In the genomic region with DNA sequence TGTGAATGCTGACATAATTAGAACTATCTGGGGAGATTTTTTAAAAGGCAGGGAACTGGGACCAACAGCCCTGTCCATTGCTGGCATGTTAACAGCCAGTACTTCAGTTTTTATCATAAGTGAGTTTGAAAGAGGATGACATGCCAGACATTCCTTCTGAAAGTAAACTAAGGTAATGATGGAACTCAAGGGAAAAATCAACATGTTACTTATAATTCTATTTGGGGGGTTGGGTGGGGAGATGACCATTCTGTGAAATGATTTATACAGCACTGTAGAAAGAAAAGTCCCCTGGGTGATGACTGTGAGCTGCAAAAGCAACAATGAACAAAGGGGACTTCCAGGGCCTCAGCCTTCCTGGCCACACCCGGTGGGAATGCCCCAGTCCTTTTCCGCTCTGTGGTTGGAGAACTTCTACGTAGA, we compare ENCODE assay signal across 1 cellular context.
TF ChIP-seq lines count a peak whose summit lies in the region.

No MANE protein-coding gene starts in this region.

TF ChIP-seq in A549, 52 proteins besides CTCF, POLR2A, EP300 and RAD21 (continued from another document):
- TF ChIP-seq, protein P1, sequence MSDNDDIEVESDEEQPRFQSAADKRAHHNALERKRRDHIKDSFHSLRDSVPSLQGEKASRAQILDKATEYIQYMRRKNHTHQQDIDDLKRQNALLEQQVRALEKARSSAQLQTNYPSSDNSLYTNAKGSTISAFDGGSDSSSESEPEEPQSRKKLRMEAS (IDR thresholded peaks at IDR 0.05) = peak; percentile 59; the same call in 1 of the 2 replicates
- no peak for TF ChIP-seq TFCP2L1 (CRISPR knock-in tag; IDR thresholded peaks at IDR 0.05)
- no peak for TF ChIP-seq HOXB13 (CRISPR knock-in tag; IDR thresholded peaks at IDR 0.05; ENCODE audit: low read depth)
- TF ChIP-seq, protein P2, sequence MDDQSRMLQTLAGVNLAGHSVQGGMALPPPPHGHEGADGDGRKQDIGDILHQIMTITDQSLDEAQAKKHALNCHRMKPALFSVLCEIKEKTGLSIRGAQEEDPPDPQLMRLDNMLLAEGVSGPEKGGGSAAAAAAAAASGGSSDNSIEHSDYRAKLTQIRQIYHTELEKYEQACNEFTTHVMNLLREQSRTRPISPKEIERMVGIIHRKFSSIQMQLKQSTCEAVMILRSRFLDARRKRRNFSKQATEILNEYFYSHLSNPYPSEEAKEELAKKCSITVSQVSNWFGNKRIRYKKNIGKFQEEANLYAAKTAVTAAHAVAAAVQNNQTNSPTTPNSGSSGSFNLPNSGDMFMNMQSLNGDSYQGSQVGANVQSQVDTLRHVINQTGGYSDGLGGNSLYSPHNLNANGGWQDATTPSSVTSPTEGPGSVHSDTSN (IDR thresholded peaks at IDR 0.05) = no peak
- TF ChIP-seq, protein P3, sequence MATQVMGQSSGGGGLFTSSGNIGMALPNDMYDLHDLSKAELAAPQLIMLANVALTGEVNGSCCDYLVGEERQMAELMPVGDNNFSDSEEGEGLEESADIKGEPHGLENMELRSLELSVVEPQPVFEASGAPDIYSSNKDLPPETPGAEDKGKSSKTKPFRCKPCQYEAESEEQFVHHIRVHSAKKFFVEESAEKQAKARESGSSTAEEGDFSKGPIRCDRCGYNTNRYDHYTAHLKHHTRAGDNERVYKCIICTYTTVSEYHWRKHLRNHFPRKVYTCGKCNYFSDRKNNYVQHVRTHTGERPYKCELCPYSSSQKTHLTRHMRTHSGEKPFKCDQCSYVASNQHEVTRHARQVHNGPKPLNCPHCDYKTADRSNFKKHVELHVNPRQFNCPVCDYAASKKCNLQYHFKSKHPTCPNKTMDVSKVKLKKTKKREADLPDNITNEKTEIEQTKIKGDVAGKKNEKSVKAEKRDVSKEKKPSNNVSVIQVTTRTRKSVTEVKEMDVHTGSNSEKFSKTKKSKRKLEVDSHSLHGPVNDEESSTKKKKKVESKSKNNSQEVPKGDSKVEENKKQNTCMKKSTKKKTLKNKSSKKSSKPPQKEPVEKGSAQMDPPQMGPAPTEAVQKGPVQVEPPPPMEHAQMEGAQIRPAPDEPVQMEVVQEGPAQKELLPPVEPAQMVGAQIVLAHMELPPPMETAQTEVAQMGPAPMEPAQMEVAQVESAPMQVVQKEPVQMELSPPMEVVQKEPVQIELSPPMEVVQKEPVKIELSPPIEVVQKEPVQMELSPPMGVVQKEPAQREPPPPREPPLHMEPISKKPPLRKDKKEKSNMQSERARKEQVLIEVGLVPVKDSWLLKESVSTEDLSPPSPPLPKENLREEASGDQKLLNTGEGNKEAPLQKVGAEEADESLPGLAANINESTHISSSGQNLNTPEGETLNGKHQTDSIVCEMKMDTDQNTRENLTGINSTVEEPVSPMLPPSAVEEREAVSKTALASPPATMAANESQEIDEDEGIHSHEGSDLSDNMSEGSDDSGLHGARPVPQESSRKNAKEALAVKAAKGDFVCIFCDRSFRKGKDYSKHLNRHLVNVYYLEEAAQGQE (IDR thresholded peaks at IDR 0.05) = no peak
- TF ChIP-seq CHD4 (IDR thresholded peaks at IDR 0.05; ENCODE audit: borderline replicate concordance) = no peak
- TF ChIP-seq, protein P4, sequence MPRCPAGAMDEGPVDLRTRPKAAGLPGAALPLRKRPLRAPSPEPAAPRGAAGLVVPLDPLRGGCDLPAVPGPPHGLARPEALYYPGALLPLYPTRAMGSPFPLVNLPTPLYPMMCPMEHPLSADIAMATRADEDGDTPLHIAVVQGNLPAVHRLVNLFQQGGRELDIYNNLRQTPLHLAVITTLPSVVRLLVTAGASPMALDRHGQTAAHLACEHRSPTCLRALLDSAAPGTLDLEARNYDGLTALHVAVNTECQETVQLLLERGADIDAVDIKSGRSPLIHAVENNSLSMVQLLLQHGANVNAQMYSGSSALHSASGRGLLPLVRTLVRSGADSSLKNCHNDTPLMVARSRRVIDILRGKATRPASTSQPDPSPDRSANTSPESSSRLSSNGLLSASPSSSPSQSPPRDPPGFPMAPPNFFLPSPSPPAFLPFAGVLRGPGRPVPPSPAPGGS (IDR thresholded peaks at IDR 0.05) = peak; percentile 44; the same call in 1 of the 3 replicates
- no peak for TF ChIP-seq KDM1A (IDR thresholded peaks at IDR 0.05; ENCODE audit: low read depth)
- no peak for TF ChIP-seq SREBF2 (IDR thresholded peaks at IDR 0.05)
- TF ChIP-seq KDM5A (IDR thresholded peaks at IDR 0.05) = no peak
- TF ChIP-seq, protein P5, sequence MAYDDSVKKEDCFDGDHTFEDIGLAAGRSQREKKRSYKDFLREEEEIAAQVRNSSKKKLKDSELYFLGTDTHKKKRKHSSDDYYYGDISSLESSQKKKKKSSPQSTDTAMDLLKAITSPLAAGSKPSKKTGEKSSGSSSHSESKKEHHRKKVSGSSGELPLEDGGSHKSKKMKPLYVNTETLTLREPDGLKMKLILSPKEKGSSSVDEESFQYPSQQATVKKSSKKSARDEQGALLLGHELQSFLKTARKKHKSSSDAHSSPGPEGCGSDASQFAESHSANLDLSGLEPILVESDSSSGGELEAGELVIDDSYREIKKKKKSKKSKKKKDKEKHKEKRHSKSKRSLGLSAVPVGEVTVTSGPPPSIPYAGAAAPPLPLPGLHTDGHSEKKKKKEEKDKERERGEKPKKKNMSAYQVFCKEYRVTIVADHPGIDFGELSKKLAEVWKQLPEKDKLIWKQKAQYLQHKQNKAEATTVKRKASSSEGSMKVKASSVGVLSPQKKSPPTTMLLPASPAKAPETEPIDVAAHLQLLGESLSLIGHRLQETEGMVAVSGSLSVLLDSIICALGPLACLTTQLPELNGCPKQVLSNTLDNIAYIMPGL (CRISPR knock-in tag; IDR thresholded peaks at IDR 0.05; ENCODE audit: borderline replicate concordance) = no peak
- no peak for TF ChIP-seq FOSB (CRISPR knock-in tag; IDR thresholded peaks at IDR 0.05)
- TF ChIP-seq MAZ (IDR thresholded peaks at IDR 0.05; ENCODE audit: borderline replicate concordance, low read depth, low read length) = no peak
- no peak for TF ChIP-seq ZNF302 (CRISPR knock-in tag; IDR thresholded peaks at IDR 0.05)
- TF ChIP-seq, protein P6, sequence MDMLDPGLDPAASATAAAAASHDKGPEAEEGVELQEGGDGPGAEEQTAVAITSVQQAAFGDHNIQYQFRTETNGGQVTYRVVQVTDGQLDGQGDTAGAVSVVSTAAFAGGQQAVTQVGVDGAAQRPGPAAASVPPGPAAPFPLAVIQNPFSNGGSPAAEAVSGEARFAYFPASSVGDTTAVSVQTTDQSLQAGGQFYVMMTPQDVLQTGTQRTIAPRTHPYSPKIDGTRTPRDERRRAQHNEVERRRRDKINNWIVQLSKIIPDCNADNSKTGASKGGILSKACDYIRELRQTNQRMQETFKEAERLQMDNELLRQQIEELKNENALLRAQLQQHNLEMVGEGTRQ (IDR thresholded peaks at IDR 0.05) = no peak
- no peak for TF ChIP-seq ZC3H11A (IDR thresholded peaks at IDR 0.05)
- TF ChIP-seq JUN (IDR thresholded peaks at IDR 0.05) = peak; percentile 62 to 68; a peak in 3 of 5 replicates
- TF ChIP-seq CBX2 (IDR thresholded peaks at IDR 0.05; ENCODE audit: borderline replicate concordance, low read depth) = no peak
- TF ChIP-seq TP53 (CRISPR knock-in tag; IDR thresholded peaks at IDR 0.05) = no peak
- TF ChIP-seq BHLHE40 (IDR thresholded peaks at IDR 0.05; ENCODE audit: low read depth, low read length) = no peak
- no peak for TF ChIP-seq HOXA7 (CRISPR knock-in tag; IDR thresholded peaks at IDR 0.05)
- TF ChIP-seq, protein P7, sequence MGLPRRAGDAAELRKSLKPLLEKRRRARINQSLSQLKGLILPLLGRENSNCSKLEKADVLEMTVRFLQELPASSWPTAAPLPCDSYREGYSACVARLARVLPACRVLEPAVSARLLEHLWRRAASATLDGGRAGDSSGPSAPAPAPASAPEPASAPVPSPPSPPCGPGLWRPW (IDR thresholded peaks at IDR 0.05) = no peak
- TF ChIP-seq ESRRA (IDR thresholded peaks at IDR 0.05; ENCODE audit: borderline replicate concordance, low read length) = no peak
- peak in 1 of 2 experiments; percentile 46; a peak in 1 of 4 replicates for TF ChIP-seq CEBPB (IDR thresholded peaks at IDR 0.05)
- TF ChIP-seq RARB (CRISPR knock-in tag; IDR thresholded peaks at IDR 0.05) = no peak
- TF ChIP-seq, protein P8, sequence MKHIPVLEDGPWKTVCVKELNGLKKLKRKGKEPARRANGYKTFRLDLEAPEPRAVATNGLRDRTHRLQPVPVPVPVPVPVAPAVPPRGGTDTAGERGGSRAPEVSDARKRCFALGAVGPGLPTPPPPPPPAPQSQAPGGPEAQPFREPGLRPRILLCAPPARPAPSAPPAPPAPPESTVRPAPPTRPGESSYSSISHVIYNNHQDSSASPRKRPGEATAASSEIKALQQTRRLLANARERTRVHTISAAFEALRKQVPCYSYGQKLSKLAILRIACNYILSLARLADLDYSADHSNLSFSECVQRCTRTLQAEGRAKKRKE (CRISPR knock-in tag; IDR thresholded peaks at IDR 0.05; ENCODE audit: low read depth) = no peak
- no peak for TF ChIP-seq FOSL2 (IDR thresholded peaks at IDR 0.05)
- peak; percentile 77 for TF ChIP-seq FOSL2 (CRISPR knock-in tag; IDR thresholded peaks at IDR 0.05)
- no peak for TF ChIP-seq CBX8 (IDR thresholded peaks at IDR 0.05)
- TF ChIP-seq RNF2 (IDR thresholded peaks at IDR 0.05; ENCODE audit: borderline replicate concordance, low read depth) = no peak
- TF ChIP-seq SMC3 (IDR thresholded peaks at IDR 0.05) = peak; percentile 35; the same call in 2 of the 3 replicates
- no peak for TF ChIP-seq ZSCAN20 (CRISPR knock-in tag; IDR thresholded peaks at IDR 0.05)
